ENCODE assay signal across 10 cellular contexts in the genomic region with DNA sequence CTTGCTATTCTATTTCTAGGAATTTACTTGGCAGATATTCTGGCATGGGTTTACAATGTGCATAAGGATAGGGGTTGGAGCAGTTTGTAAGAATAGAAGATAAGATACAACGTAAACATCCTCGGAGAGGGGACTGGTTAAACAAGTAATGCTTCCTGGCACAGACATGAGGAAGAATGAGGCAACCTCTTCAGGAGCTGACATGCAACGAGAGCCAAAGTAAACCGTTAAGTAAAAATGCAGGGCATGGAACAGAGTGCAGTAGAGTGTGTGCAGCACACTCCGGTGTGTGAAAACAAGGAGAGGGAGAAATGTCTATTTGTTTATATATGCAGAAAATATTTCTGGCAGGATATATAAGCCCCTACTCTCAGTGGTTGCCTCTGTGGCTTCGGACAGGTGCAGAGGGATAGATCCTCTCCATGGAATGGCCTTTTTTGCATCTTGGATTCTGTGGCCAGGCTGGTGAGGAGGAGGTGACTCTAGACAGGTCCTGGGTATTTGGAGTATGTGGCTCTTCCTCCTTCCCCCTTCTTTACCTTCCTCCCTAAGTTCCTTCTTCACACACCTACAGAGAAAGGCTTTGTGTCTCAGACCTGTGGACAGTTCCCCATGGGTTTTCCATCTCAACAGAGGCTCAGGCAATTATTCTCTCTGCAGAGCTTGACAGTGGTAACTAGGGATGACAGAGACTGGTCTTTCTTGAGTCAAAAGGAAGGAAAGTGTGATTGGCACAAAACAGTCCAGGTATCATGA. TPM values are rescaled to one million over a fixed set of nuclear protein-coding genes. Genes with fewer than 3 reads are reported as not detected.
DNase-seq lines count a peak whose midpoint lies in the region; ATAC-seq and TF ChIP-seq lines count a peak whose summit lies in the region.
"Had no signal": no experiment of that assay in that cellular context is flagged by ENCODE, and none has a peak within 500 bp of the region (broad histone marks: within the 10 kb centered on the region; RNA-seq: fewer than 3 reads in every experiment).

No MANE protein-coding gene starts in this region.

- H3K4me2 ChIP-seq in fibroblast of lung (ENCODE audit: extremely low read depth, insufficient read depth, low read length) (no peak overlapping the region), neural progenitor cell (no peak overlapping the region)

- no peak overlapping the region for H3K9ac ChIP-seq in fibroblast of lung (ENCODE audit: insufficient read depth, low read length)
- no peak overlapping the region for H3K9ac ChIP-seq in neural progenitor cell

- TF ChIP-seq CTCF in RWPE2 (IDR thresholded peaks at IDR 0.05; ENCODE audit: poor library complexity, severe bottlenecking) (no peak), fibroblast of lung (conservative IDR thresholded peaks at IDR 0.05 in 1 of 2, IDR thresholded peaks at IDR 0.05 in 1 of 2; ENCODE audit: low read depth in 1 of 2, low read length in 2 of 2) (no peak), neural progenitor cell (IDR thresholded peaks at IDR 0.05) (no peak)

- intact Hi-C loops in left ventricle myocardium superior (cut with micrococcal nuclease), result no loop called here

- ATAC-seq in RWPE2 (ENCODE audit: low read depth) (peak; percentile 8; the same call in 1 of the 3 replicates), left ventricle myocardium superior (no peak), GM21528 (IDR thresholded peaks at IDR 0.05; ENCODE audit: low FRiP score, unreplicated experiment) (no peak)

- no peak overlapping the region for H3K27ac Mint-ChIP-seq in neural progenitor cell
- H3K27ac Mint-ChIP-seq: activated T-helper 2 cell treated with anti-CD3 and anti-CD28 coated beads, Interferon-gamma antibody, Interleukin-2, Interleukin-4, amounts not matched to agents 10 μg/mL and 5 μg/mL and 100 μg/mL, durations not matched to agents 14 hours and 24 hours and 36 hours had no signal

- no peaks in the 10 kb centered on the region for H3K9me3 Mint-ChIP-seq in neural progenitor cell
- H3K9me3 Mint-ChIP-seq: activated T-helper 2 cell treated with anti-CD3 and anti-CD28 coated beads, Interferon-gamma antibody, Interleukin-2, Interleukin-4, amounts not matched to agents 10 μg/mL and 5 μg/mL and 100 μg/mL, durations not matched to agents 14 hours and 24 hours and 36 hours had no signal

- H3K36me3 ChIP-seq in RWPE2 (ENCODE audit: low read depth) (no peaks in the 10 kb centered on the region), fibroblast of lung (ENCODE audit: control insufficient read depth, insufficient read depth, low read length) (no peaks in the 10 kb centered on the region), neural progenitor cell (no peaks in the 10 kb centered on the region)

- H3K36me3 Mint-ChIP-seq in neural progenitor cell, result peaks cover 18% of the 10 kb centered on the region

- H3K27ac ChIP-seq in RWPE2 (ENCODE audit: poor library complexity, severe bottlenecking), result no peak overlapping the region
- no peak overlapping the region for H3K27ac ChIP-seq in fibroblast of lung (ENCODE audit: insufficient read depth, low read length)
- no peak overlapping the region for H3K27ac ChIP-seq in neural progenitor cell

- peaks cover 5% of the 10 kb centered on the region for H3K27me3 Mint-ChIP-seq in neural progenitor cell (ENCODE audit: insufficient read depth, low read depth)

- peaks cover 50% of the 10 kb centered on the region for H3K4me1 Mint-ChIP-seq in neural progenitor cell

- H3K79me2 ChIP-seq in fibroblast of lung (ENCODE audit: control insufficient read depth, insufficient read depth, low read length), result no peaks in the 10 kb centered on the region
- H3K79me2 ChIP-seq in neural progenitor cell (ENCODE audit: low read depth), result no peaks in the 10 kb centered on the region

- H2AFZ ChIP-seq in fibroblast of lung (ENCODE audit: low read length) (no peak overlapping the region), neural progenitor cell (replicated peaks) (no peak overlapping the region)

- H3K4me3 ChIP-seq in RWPE2 (ENCODE audit: severe bottlenecking) (no peak overlapping the region), fibroblast of lung (replicated peaks in 1 of 4; ENCODE audit: control extremely low read depth in 1 of 4, insufficient read depth in 1 of 4, low read depth in 3 of 4, low read length in 4 of 4) (no peak overlapping the region), neural progenitor cell (no peak overlapping the region)

- peak; percentile 36 for DNase-seq in EH (ENCODE audit: low read depth)
- no peak for DNase-seq in RWPE2 (ENCODE audit: low spot score)
- peak; percentile 70 to 80 for DNase-seq in fibroblast of lung (ENCODE audit: low read depth in 2 of 2)
- no peak for DNase-seq in neural progenitor cell (ENCODE audit: low spot score)
- DNase-seq in left ventricle myocardium superior, result no peak
- no peak for DNase-seq in pons (ENCODE audit: low spot score)
- no peak for DNase-seq in NCI-H1417 treated with DMSO at 0.1 percent for 48 hours (lab: John Stamatoyannopoulos, UW)
- DNase-seq: MM.1S had no signal

- peak overlapping the region; percentile 3 for H3K4me3 Mint-ChIP-seq in neural progenitor cell

- peaks cover 4% of the 10 kb centered on the region for H3K9me3 ChIP-seq in RWPE2 (ENCODE audit: severe bottlenecking)
- H3K9me3 ChIP-seq in fibroblast of lung (ENCODE audit: control insufficient read depth, insufficient read depth, low read depth, low read length), result no peaks in the 10 kb centered on the region
- H3K9me3 ChIP-seq in neural progenitor cell (ENCODE audit: low read depth), result no peaks in the 10 kb centered on the region

- H3K27me3 ChIP-seq in RWPE2 (ENCODE audit: insufficient read depth, poor library complexity, severe bottlenecking), result no peaks in the 10 kb centered on the region
- H3K27me3 ChIP-seq in fibroblast of lung (ENCODE audit: control insufficient read depth, insufficient read depth, low read length), result no peaks in the 10 kb centered on the region
- H3K27me3 ChIP-seq in neural progenitor cell, result peaks cover 4% of the 10 kb centered on the region

- H3K4me1 ChIP-seq in RWPE2 (ENCODE audit: insufficient read depth, poor library complexity, severe bottlenecking) (peaks cover 8% of the 10 kb centered on the region), fibroblast of lung (ENCODE audit: control insufficient read depth, extremely low read depth, insufficient read depth, low read length) (peaks cover 4% of the 10 kb centered on the region), neural progenitor cell (peaks cover 7% of the 10 kb centered on the region)

- H4K20me1 ChIP-seq in fibroblast of lung (ENCODE audit: control insufficient read depth, extremely low read depth, insufficient read depth, low read length) (no peaks in the 10 kb centered on the region), neural progenitor cell (ENCODE audit: low read depth) (no peaks in the 10 kb centered on the region)

- H3F3A ChIP-seq in neural progenitor cell (ENCODE audit: low read depth), result peaks cover 17% of the 10 kb centered on the region

RNA-seq across cellular contexts. Expression of a gene that starts 2.5 kb away (rescaled TPM):
- total RNA-seq in fibroblast of lung (1.5 and 2.5 TPM in 2 replicates), neural progenitor cell (ENCODE audit: low replicate concordance) (2.1 and 2.9 TPM in 2 replicates), left ventricle myocardium superior (0.74 TPM)
- 3.7 and 4.6 TPM in 2 replicates for polyA plus RNA-seq in fibroblast of lung
- polyA plus RNA-seq in fibroblast of lung (2012), result 3.5 and 3.9 TPM in 2 replicates
- polyA minus RNA-seq in fibroblast of lung (ENCODE audit: low replicate concordance), result 4.0 and 13.4 TPM in 2 replicates
- total RNA-seq: activated T-helper 2 cell treated with anti-CD3 and anti-CD28 coated beads, Interferon-gamma antibody, Interleukin-2, Interleukin-4, amounts not matched to agents 10 μg/mL and 5 μg/mL and 100 μg/mL, durations not matched to agents 14 hours and 24 hours and 36 hours had no signal

RNA-seq across cellular contexts. Expression of a gene that starts 6.0 kb away (rescaled TPM):
- 0.17 TPM in 1 of 2 replicates, not detected in the other for total RNA-seq in fibroblast of lung
- polyA plus RNA-seq in fibroblast of lung, result 0.17 TPM in 1 of 2 replicates, not detected in the other
- polyA plus RNA-seq in fibroblast of lung (2012), result not detected in 2 replicates
- not detected in 2 replicates for polyA minus RNA-seq in fibroblast of lung (ENCODE audit: low replicate concordance)
- 0.43 and 2.0 TPM in 2 replicates for total RNA-seq in neural progenitor cell (ENCODE audit: low replicate concordance)
- not detected for total RNA-seq in left ventricle myocardium superior
- total RNA-seq: activated T-helper 2 cell treated with anti-CD3 and anti-CD28 coated beads, Interferon-gamma antibody, Interleukin-2, Interleukin-4, amounts not matched to agents 10 μg/mL and 5 μg/mL and 100 μg/mL, durations not matched to agents 14 hours and 24 hours and 36 hours had no signal

RNA-seq across cellular contexts. Expression of a gene that starts 32.5 kb away (rescaled TPM):
- total RNA-seq in fibroblast of lung, result 33.4 and 66.6 TPM in 2 replicates
- polyA plus RNA-seq in fibroblast of lung, result 15.7 and 42.7 TPM in 2 replicates
- 21.1 and 61.8 TPM in 2 replicates for polyA plus RNA-seq in fibroblast of lung (2012)
- 157 and 274 TPM in 2 replicates for polyA minus RNA-seq in fibroblast of lung (ENCODE audit: low replicate concordance)
- 35.5 and 36.0 TPM in 2 replicates for total RNA-seq in neural progenitor cell (ENCODE audit: low replicate concordance)
- 25.0 TPM for total RNA-seq in left ventricle myocardium superior

Comparison
In these comparisons a context has a peak if more than half of its experiments do, and no peak if none do; other contexts are left out.
1. DNase-seq: peak in EH (single experiment) and fibroblast of lung (2 of 2); none in RWPE2 (single experiment), neural progenitor cell (single experiment), left ventricle myocardium superior (single experiment), pons (single experiment) and NCI-H1417 treated with DMSO at 0.1 percent for 48 hours (single experiment).